8 cellular contexts compared by ENCODE assay signal in the genomic region with DNA sequence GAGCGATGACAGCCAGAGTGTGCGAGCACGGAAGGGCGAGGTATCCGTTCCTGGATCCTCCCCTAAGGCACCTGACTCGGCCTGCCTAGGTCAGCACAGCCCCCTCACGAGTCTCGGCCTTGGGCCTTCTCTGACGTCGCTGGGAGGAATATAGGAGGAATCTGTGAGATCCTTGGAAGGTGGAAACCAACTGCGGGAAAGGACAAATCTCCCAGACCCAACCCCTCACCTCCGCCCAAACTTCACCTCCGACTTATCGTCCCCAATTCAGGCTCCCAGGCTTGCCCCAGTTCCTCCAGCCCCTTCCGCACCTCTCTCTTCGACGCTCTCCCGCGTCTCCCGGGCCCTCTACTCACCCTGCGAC. TPM values are rescaled to one million over a fixed set of nuclear protein-coding genes. Genes with fewer than 3 reads are reported as not detected.
A peak's percentile ranks its signal among the peaks of the same experiment; 100 is the strongest.
DNase-seq lines count a peak whose midpoint lies in the region; ATAC-seq and TF ChIP-seq lines count a peak whose summit lies in the region.

No MANE protein-coding gene starts in this region.

- H3K36me3 Mint-ChIP-seq in IgD-negative memory B cell (peaks cover 4% of the 10 kb centered on the region), natural killer cell (no peaks in the 10 kb centered on the region)

- WGBS in urinary bladder: under 1% methylated on average over 21 of the region's 21 CpGs

- TF ChIP-seq POLR2A in erythroblast (IDR thresholded peaks at IDR 0.05; ENCODE audit: low read length): no peak

- H3K4me1 Mint-ChIP-seq in IgD-negative memory B cell: peaks cover 20 to 25% (median 22%) of the 10 kb centered on the region in 3 donors
- peaks cover 21 to 31% of the 10 kb centered on the region in 2 donors for H3K4me1 Mint-ChIP-seq in natural killer cell

- no peaks in the 10 kb centered on the region for H3K4me1 ChIP-seq in urinary bladder (ENCODE audit: insufficient read depth)

- ATAC-seq in natural killer cell: peak; percentile 55 to 78 (median 57)

- DNase-seq in NCI-H345 (lab: John Stamatoyannopoulos, UW) (peak; percentile 45), NCI-H345 treated with DMSO at 0.1 percent for 48 hours (lab: John Stamatoyannopoulos, UW; ENCODE audit: unreplicated experiment) (no peak), erythroblast (lab: John Stamatoyannopoulos, UW) (peak; percentile 69 to 75), natural killer cell (peak; percentile 42), COLO829 (ENCODE audit: low spot score) (no peak)
- peak; percentile 66 for DNase-seq in activated CD8-positive, alpha-beta memory T cell treated with anti-CD3 and anti-CD28 coated beads for 24 hours

- peak overlapping the region; percentile 95 to 99 (median 98) for H3K4me3 Mint-ChIP-seq in IgD-negative memory B cell
- peak overlapping the region; percentile 98 for H3K4me3 Mint-ChIP-seq in natural killer cell

- H3K27me3 Mint-ChIP-seq in IgD-negative memory B cell: no peaks in the 10 kb centered on the region
- peaks cover 7 to 17% of the 10 kb centered on the region in 2 donors for H3K27me3 Mint-ChIP-seq in natural killer cell (ENCODE audit: low read depth in 2 of 2)

- TF ChIP-seq CTCF in natural killer cell (IDR thresholded peaks at IDR 0.05): no peak

- H3K36me3 ChIP-seq in urinary bladder (ENCODE audit: insufficient read depth): peaks cover 2% of the 10 kb centered on the region

- H3K27ac ChIP-seq in urinary bladder (ENCODE audit: low read depth): peak overlapping the region; percentile 91

- H3K4me3 ChIP-seq in urinary bladder (ENCODE audit: low read depth, low read length): peak overlapping the region; percentile 91

- peak overlapping the region; percentile 96 to 99 (median 98) for H3K27ac Mint-ChIP-seq in IgD-negative memory B cell
- peak overlapping the region; percentile 93 to 94 for H3K27ac Mint-ChIP-seq in natural killer cell

- H3K9me3 Mint-ChIP-seq in IgD-negative memory B cell: no peaks in the 10 kb centered on the region
- H3K9me3 Mint-ChIP-seq in natural killer cell: no peaks in the 10 kb centered on the region

- intact Hi-C loops in natural killer cell (cut with micrococcal nuclease): loop anchor here (2.0 kb wide), 2 partner anchors 32 to 52 kb away; a partner anchor contains a TSS

RNA-seq across cellular contexts. Expression of a gene that starts 0.5 kb away (rescaled TPM):
- polyA plus RNA-seq in IgD-negative memory B cell: 78.4 TPM
- 100 to 1,000 TPM; 133 to 153 (median 143) TPM for total RNA-seq in natural killer cell
- 73.0 TPM for total RNA-seq in urinary bladder
- polyA plus RNA-seq in urinary bladder: 114 TPM

RNA-seq across cellular contexts. Expression of a gene that starts 4.3 kb away (rescaled TPM):
- polyA plus RNA-seq in IgD-negative memory B cell: 2.9 TPM
- 1 to 10 TPM in 2 of 3 donors, under 1 TPM in 1; 0.97 to 3.7 (median 1.6) TPM for total RNA-seq in natural killer cell
- 74.2 TPM for total RNA-seq in urinary bladder
- 21.5 TPM for polyA plus RNA-seq in urinary bladder

RNA-seq across cellular contexts. Expression of a gene that starts 10.8 kb away (rescaled TPM):
- polyA plus RNA-seq in IgD-negative memory B cell (0.71 TPM), urinary bladder (1.9 TPM)
- total RNA-seq in natural killer cell (not detected), urinary bladder (0.37 TPM)

RNA-seq across cellular contexts. Expression of a gene that starts 14.0 kb away (rescaled TPM):
- polyA plus RNA-seq in IgD-negative memory B cell (not detected), urinary bladder (13.0 TPM)
- total RNA-seq in natural killer cell (1 to 10 TPM in 2 of 3 donors, under 1 TPM in 1; 0.33 to 2.4 (median 1.9) TPM), urinary bladder (2.4 TPM)

RNA-seq across cellular contexts. Expression of a gene that starts 25.3 kb away (rescaled TPM):
- 79.3 TPM for polyA plus RNA-seq in IgD-negative memory B cell
- total RNA-seq in natural killer cell: 10 to 100 TPM; 40.9 to 50.9 (median 42.2) TPM
- 33.6 TPM for total RNA-seq in urinary bladder
- 68.5 TPM for polyA plus RNA-seq in urinary bladder

Comparison
In these comparisons a context has a peak if more than half of its experiments do, and no peak if none do; other contexts are left out.
1. DNase-seq: peak in NCI-H345 (single experiment), activated CD8-positive, alpha-beta memory T cell treated with anti-CD3 and anti-CD28 coated beads for 24 hours (single experiment), erythroblast (2 of 2) and natural killer cell (single experiment); none in NCI-H345 treated with DMSO at 0.1 percent for 48 hours (single experiment) and COLO829 (single experiment).
2. RNA of a gene that starts 4.3 kb away (total RNA-seq): 74.2 TPM in urinary bladder (single experiment); 0.97 to 3.7 TPM in natural killer cell; every median in the first group is over 10 times any median in the second.